9 cellular contexts compared by ENCODE assay signal in genomic region chr10:93062499-93063216, GRCh38. TPM values are rescaled to one million over a fixed set of nuclear protein-coding genes. Genes with fewer than 3 reads are reported as not detected.
DNase-seq lines count a peak whose midpoint lies in the region; TF ChIP-seq lines count a peak whose summit lies in the region.
"Had no signal": no experiment of that assay in that cellular context is flagged by ENCODE, and none has a peak within 500 bp of the region (broad histone marks: within the 10 kb centered on the region; RNA-seq: fewer than 3 reads in every experiment).

No MANE protein-coding gene starts in this region.

- CTCF ChIA-PET in mammary epithelial cell (lab: Charles Lee; ENCODE audit: low non-redundant PET): no interaction called here

- in situ Hi-C loops in mammary epithelial cell (cut with MboI; ENCODE audit: low sequenced_read_pairs in 2 of 2): no loop called here

- 6% methylated on average over 18 of the region's 72 CpGs for WGBS in mammary epithelial cell (ENCODE audit: low coverage, missing lambda C conversion rate)

- H3K4me2 ChIP-seq in mammary epithelial cell (ENCODE audit: insufficient read depth, low read depth, low read length): peak overlapping the region; percentile 94

- TF ChIP-seq CTCF in mammary epithelial cell (conservative IDR thresholded peaks at IDR 0.05 in 1 of 2, IDR thresholded peaks at IDR 0.05 in 1 of 2; ENCODE audit: extremely low read depth in 1 of 2, insufficient read depth in 1 of 2, low read depth in 1 of 2, low read length in 2 of 2): peak; percentile 30 to 52

- dilution Hi-C loops in mammary epithelial cell (cut with HindIII; ENCODE audit: low sequenced_read_pairs): loop anchor here (10.0 kb wide), 1 partner anchor 222 kb away; no protein-coding TSS in a partner anchor

- no peaks in the 10 kb centered on the region for H3K9me3 ChIP-seq in mammary epithelial cell (replicated peaks; ENCODE audit: insufficient read depth, low read length)

- H3K9ac ChIP-seq in mammary epithelial cell (ENCODE audit: insufficient read depth, low read length): no peak overlapping the region

- peak overlapping the region; percentile 80 for H2AFZ ChIP-seq in mammary epithelial cell (ENCODE audit: low read depth, low read length)

- DNase-seq in ELF-1 (ENCODE audit: low read depth, low spot score) (peak; percentile 77), HuH-7 (ENCODE audit: low spot score) (peak; percentile 63), mammary epithelial cell (peak; percentile 48), left kidney (ENCODE audit: low read depth, low spot score) (peak; percentile 81), NCI-H226 (no peak), NCI-H2081 treated with DMSO at 0.1 percent for 48 hours (lab: John Stamatoyannopoulos, UW) (no peak), NOMO-1 treated with DMSO at 0.1 percent for 48 hours (lab: John Stamatoyannopoulos, UW; ENCODE audit: unreplicated experiment) (no peak)
- peak; percentile 69 for DNase-seq in stimulated activated CD8-positive, alpha-beta memory T cell treated with anti-CD3 and anti-CD28 coated beads, Interleukin-4, amount 100 ng/mL, for 48 hours

- H3K27me3 ChIP-seq in mammary epithelial cell (ENCODE audit: insufficient read depth, low read length): peaks cover 40% of the 10 kb centered on the region

- peaks cover 16% of the 10 kb centered on the region for H3K4me1 ChIP-seq in mammary epithelial cell (ENCODE audit: insufficient read depth, low read length)

- peaks cover 2% of the 10 kb centered on the region for H4K20me1 ChIP-seq in mammary epithelial cell (ENCODE audit: insufficient read depth, low read length)

- no peak overlapping the region for H3K27ac ChIP-seq in mammary epithelial cell (ENCODE audit: insufficient read depth, low read depth, low read length)

- H3K4me3 ChIP-seq in mammary epithelial cell (replicated peaks in 1 of 3; ENCODE audit: insufficient read depth in 1 of 3, low read depth in 2 of 3, low read length in 3 of 3): peak overlapping the region in 2 of 3 experiments; percentile 33 to 34

- H3K79me2 ChIP-seq in mammary epithelial cell (ENCODE audit: insufficient read depth, low read length): no peaks in the 10 kb centered on the region

- no TSS peak for BruUV-seq in mammary epithelial cell (replicated peaks; lab: Mats Ljungman, UMichigan)

- H3K36me3 ChIP-seq in mammary epithelial cell (ENCODE audit: insufficient read depth, low read length): no peaks in the 10 kb centered on the region

- intact Hi-C loops in mammary epithelial cell (cut with micrococcal nuclease): no loop called here

RNA-seq across cellular contexts. Expression of gene CYP26C1, which starts 2.1 kb away (rescaled TPM):
- not detected for total RNA-seq in mammary epithelial cell
- polyA plus RNA-seq in mammary epithelial cell: 0.02 TPM
- polyA minus RNA-seq in mammary epithelial cell: not detected
- total RNA-seq: M059J had no signal

RNA-seq across cellular contexts. Expression of gene CYP26A1, which starts 11.0 kb away (rescaled TPM):
- not detected for total RNA-seq in mammary epithelial cell
- not detected for polyA plus RNA-seq in mammary epithelial cell
- polyA minus RNA-seq in mammary epithelial cell: not detected
- total RNA-seq: M059J had no signal

Comparison
In these comparisons a context has a peak if more than half of its experiments do, and no peak if none do; other contexts are left out.
1. DNase-seq: peak in ELF-1 (single experiment), HuH-7 (single experiment), mammary epithelial cell (single experiment), left kidney (single experiment) and stimulated activated CD8-positive, alpha-beta memory T cell treated with anti-CD3 and anti-CD28 coated beads, Interleukin-4, amount 100 ng/mL, for 48 hours (single experiment); none in NCI-H226 (single experiment), NCI-H2081 treated with DMSO at 0.1 percent for 48 hours (single experiment) and NOMO-1 treated with DMSO at 0.1 percent for 48 hours (single experiment).